ENCODE assay signal across 2 cellular contexts in genomic region chr3:127685708-127686511, GRCh38.
A peak's percentile ranks its signal among the peaks of the same experiment; 100 is the strongest.
TF ChIP-seq lines count a peak whose summit lies in the region.

No MANE protein-coding gene starts in this region.

TF ChIP-seq in GM12891, 5 proteins besides CTCF, POLR2A, EP300 and RAD21:
- TF ChIP-seq TAF1 (IDR thresholded peaks at IDR 0.05; ENCODE audit: low read depth, low read length), result no peak
- TF ChIP-seq SPI1 (IDR thresholded peaks at IDR 0.05; ENCODE audit: low read depth, low read length), result no peak
- TF ChIP-seq POU2F2 (IDR thresholded peaks at IDR 0.05; ENCODE audit: low read depth, low read length), result no peak
- no peak for TF ChIP-seq POLR2AphosphoS5 (IDR thresholded peaks at IDR 0.05; ENCODE audit: low read depth, low read length)
- no peak for TF ChIP-seq PAX5 (IDR thresholded peaks at IDR 0.05; ENCODE audit: insufficient read depth, low read length, severe bottlenecking)

TF ChIP-seq in HepG2, 621 proteins besides CTCF, POLR2A, EP300 and RAD21:
- TF ChIP-seq RBAK (CRISPR knock-in tag; IDR thresholded peaks at IDR 0.05) (no peak), ZNF24 (IDR thresholded peaks at IDR 0.05) (peak; percentile 70; the same call in 1 of the 2 replicates), REST (IDR thresholded peaks at IDR 0.05; ENCODE audit: borderline replicate concordance in 1 of 2, low read depth in 1 of 2, low read length in 2 of 2) (no peak), KMT2B (CRISPR knock-in tag; IDR thresholded peaks at IDR 0.05) (no peak)
